10 cellular contexts compared by ENCODE assay signal in the genomic region with DNA sequence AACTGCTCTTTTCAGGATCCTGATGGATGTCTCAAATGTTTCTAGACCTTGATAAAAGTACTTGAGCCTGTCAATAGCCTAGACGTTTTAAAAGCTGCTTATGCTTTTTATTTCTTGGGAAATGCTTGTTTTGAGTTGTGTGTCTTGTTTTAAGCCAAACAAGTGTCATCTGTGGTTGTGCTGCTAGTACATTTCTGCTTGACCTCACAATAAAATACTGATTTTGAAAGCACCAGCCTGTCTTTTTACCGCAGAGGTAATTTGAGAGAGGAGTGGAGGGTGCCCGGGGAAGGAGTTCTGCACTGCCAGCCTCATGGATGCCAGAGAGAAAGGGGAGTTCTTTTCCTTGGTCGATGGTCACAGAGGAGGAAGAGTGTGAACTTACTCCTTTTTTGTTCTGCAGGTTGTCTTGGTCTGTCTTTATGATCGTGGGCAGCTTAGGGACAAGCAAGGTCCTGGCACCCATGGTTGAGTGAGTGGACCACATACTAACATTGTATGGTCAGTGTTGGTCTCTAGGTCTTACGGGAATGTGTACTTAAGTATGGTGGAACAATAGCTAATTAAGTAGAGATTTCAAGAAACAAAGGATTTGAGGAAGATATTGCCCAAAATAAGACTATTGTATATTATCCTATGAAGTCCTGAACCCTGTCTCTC.
DNase-seq lines count a peak whose midpoint lies in the region; ATAC-seq and TF ChIP-seq lines count a peak whose summit lies in the region.
"Had no signal": no experiment of that assay in that cellular context is flagged by ENCODE, and none has a peak within 500 bp of the region (broad histone marks: within the 10 kb centered on the region; RNA-seq: fewer than 3 reads in every experiment).

No MANE protein-coding gene starts in this region.

- no peaks in the 10 kb centered on the region for H3K79me1 ChIP-seq in mesenchymal stem cell (replicated peaks; ENCODE audit: low read length, poor library complexity, severe bottlenecking)

- peak overlapping the region; percentile 67 for H4K91ac ChIP-seq in mesenchymal stem cell (ENCODE audit: low read length)

- H2BK5ac ChIP-seq in mesenchymal stem cell (ENCODE audit: low read depth, low read length, poor library complexity, severe bottlenecking) = peak overlapping the region; percentile 83

- no peak overlapping the region for H3K23ac ChIP-seq in mesenchymal stem cell (ENCODE audit: low read length in 2 of 2)

- BruUV-seq in mammary epithelial cell (replicated peaks; lab: Mats Ljungman, UMichigan) = no TSS peak

- peak overlapping the region; percentile 99 for H2AK5ac ChIP-seq in mesenchymal stem cell (ENCODE audit: low read length, severe bottlenecking)

- ATAC-seq in SK-N-SH treated with all-trans-retinoic acid at 6 μM for 48 hours (no peak), HG03039 (IDR thresholded peaks at IDR 0.05; ENCODE audit: unreplicated experiment) (no peak), HG02981 (IDR thresholded peaks at IDR 0.05; ENCODE audit: unreplicated experiment) (no peak)

- TF ChIP-seq RAD21 in SK-N-SH (IDR thresholded peaks at IDR 0.05; ENCODE audit: low read length) = no peak

- H3F3A ChIP-seq in SK-N-SH (replicated peaks; ENCODE audit: insufficient read depth) = peaks cover 56% of the 10 kb centered on the region

- peak overlapping the region; percentile 85 to 93 for H3K4ac ChIP-seq in mesenchymal stem cell (ENCODE audit: low read depth in 1 of 2, low read length in 2 of 2)

- no peak for TF ChIP-seq CTCF in SK-N-SH (IDR thresholded peaks at IDR 0.05)
- TF ChIP-seq CTCF in mammary epithelial cell (conservative IDR thresholded peaks at IDR 0.05 in 1 of 2, IDR thresholded peaks at IDR 0.05 in 1 of 2; ENCODE audit: extremely low read depth in 1 of 2, insufficient read depth in 1 of 2, low read depth in 1 of 2, low read length in 2 of 2) = no peak
- no peak for TF ChIP-seq CTCF in tibial artery (IDR thresholded peaks at IDR 0.05)

- H3K9me3 ChIP-seq in SK-N-SH = no peaks in the 10 kb centered on the region
- H3K9me3 ChIP-seq in mammary epithelial cell (replicated peaks; ENCODE audit: insufficient read depth, low read length) = no peaks in the 10 kb centered on the region
- H3K9me3 ChIP-seq in mesenchymal stem cell (ENCODE audit: control insufficient read depth, low read length) = no peaks in the 10 kb centered on the region
- no peaks in the 10 kb centered on the region for H3K9me3 ChIP-seq in tibial artery

- H2BK120ac ChIP-seq in mesenchymal stem cell (ENCODE audit: low read depth, low read length) = peak overlapping the region; percentile 74

- 75% methylated on average over 6 of the region's 6 CpGs for WGBS in SK-N-SH (ENCODE audit: low lambda C conversion rate)
- 78% methylated on average over 6 of the region's 6 CpGs for WGBS in mammary epithelial cell (ENCODE audit: low coverage, missing lambda C conversion rate)
- WGBS in mesenchymal stem cell = 59% methylated on average over 6 of the region's 6 CpGs

- in situ Hi-C loops in mammary epithelial cell (cut with MboI; ENCODE audit: low sequenced_read_pairs in 2 of 2) = loop anchor here in 1 of 2 donors (10.0 kb wide), 1 partner anchor 49 kb away; no protein-coding TSS in a partner anchor

- peak overlapping the region; percentile 88 for H4K8ac ChIP-seq in mesenchymal stem cell (ENCODE audit: low read length)

- H3K36me3 ChIP-seq in SK-N-SH (replicated peaks in 1 of 2; ENCODE audit: control insufficient read depth in 1 of 2, insufficient read depth in 2 of 2, low read length in 1 of 2) (peaks cover 0 to 11% of the 10 kb centered on the region in 2 experiments), mammary epithelial cell (ENCODE audit: insufficient read depth, low read length) (no peaks in the 10 kb centered on the region), mesenchymal stem cell (ENCODE audit: control insufficient read depth in 1 of 2, insufficient read depth in 2 of 2, low read depth in 1 of 2, low read length in 2 of 2) (peaks cover 0 to 7% of the 10 kb centered on the region in 2 experiments), tibial artery (no peaks in the 10 kb centered on the region)

- peak overlapping the region in 1 of 2 experiments; percentile 65 for H3K14ac ChIP-seq in mesenchymal stem cell (ENCODE audit: low read length in 2 of 2)

- POLR2A ChIA-PET in SK-N-SH (lab: Yijun Ruan, JAX) = no interaction called here

- peak overlapping the region; percentile 84 to 98 for H2BK12ac ChIP-seq in mesenchymal stem cell (ENCODE audit: low read length in 2 of 2)

- H3K4me3 ChIP-seq in SK-N-SH (ENCODE audit: low read depth in 2 of 2, low read length in 1 of 2) (no peak overlapping the region), mammary epithelial cell (replicated peaks in 1 of 3; ENCODE audit: insufficient read depth in 1 of 3, low read depth in 2 of 3, low read length in 3 of 3) (no peak overlapping the region), mesenchymal stem cell (ENCODE audit: insufficient read depth in 1 of 2, low read depth in 1 of 2, low read length in 2 of 2) (peak overlapping the region in 1 of 2 experiments; percentile 41), tibial artery (no peak overlapping the region)

- H3K4me1 ChIP-seq in SK-N-SH (ENCODE audit: control insufficient read depth in 1 of 2, insufficient read depth in 2 of 2, low read depth in 1 of 2, low read length in 1 of 2) = peaks cover 23 to 67% of the 10 kb centered on the region in 2 experiments
- peaks cover 53% of the 10 kb centered on the region for H3K4me1 ChIP-seq in mammary epithelial cell (ENCODE audit: insufficient read depth, low read length)
- peaks cover 26% of the 10 kb centered on the region for H3K4me1 ChIP-seq in mesenchymal stem cell (ENCODE audit: control insufficient read depth, insufficient read depth, low read depth, low read length)
- H3K4me1 ChIP-seq in tibial artery = peaks cover 0 to 84% (median 23%) of the 10 kb centered on the region in 4 donors

- no peak for TF ChIP-seq EP300 in SK-N-SH (IDR thresholded peaks at IDR 0.05; ENCODE audit: borderline replicate concordance in 1 of 2, low read depth in 1 of 2, low read length in 1 of 2)

- H2BK15ac ChIP-seq in mesenchymal stem cell (ENCODE audit: low read depth, poor library complexity, severe bottlenecking) = no peak overlapping the region

- H3K9me2 ChIP-seq in SK-N-SH = no peaks in the 10 kb centered on the region

- H3K27me3 ChIP-seq in SK-N-SH (ENCODE audit: insufficient read depth) = no peaks in the 10 kb centered on the region
- H3K27me3 ChIP-seq in mammary epithelial cell (ENCODE audit: insufficient read depth, low read length) = no peaks in the 10 kb centered on the region
- no peaks in the 10 kb centered on the region for H3K27me3 ChIP-seq in mesenchymal stem cell (ENCODE audit: control insufficient read depth in 1 of 2, insufficient read depth in 1 of 2, low read length in 2 of 2)
- no peaks in the 10 kb centered on the region for H3K27me3 ChIP-seq in tibial artery

- H2AFZ ChIP-seq in SK-N-SH (ENCODE audit: low read depth) = no peak overlapping the region
- no peak overlapping the region for H2AFZ ChIP-seq in mammary epithelial cell (ENCODE audit: low read depth, low read length)
- H2AFZ ChIP-seq in mesenchymal stem cell (ENCODE audit: low read depth, low read length) = no peak overlapping the region

- peak overlapping the region; percentile 87 to 88 for H3K18ac ChIP-seq in mesenchymal stem cell (ENCODE audit: low read depth in 1 of 2, low read length in 2 of 2)

- intact Hi-C loops in mammary epithelial cell (cut with micrococcal nuclease) = loop anchor here (1.0 to 2.0 kb wide), 3 partner anchors 8 to 59 kb away; no protein-coding TSS in a partner anchor
- intact Hi-C loops in tibial artery (cut with DNase I; ENCODE audit: low total_unique reads) = loop anchor here (10.0 kb wide), 1 partner anchor 61 kb away; no protein-coding TSS in a partner anchor

- dilution Hi-C loops in mammary epithelial cell (cut with HindIII; ENCODE audit: low sequenced_read_pairs) = no loop called here

- H3K4me2 ChIP-seq in SK-N-SH = peak overlapping the region; percentile 53
- peak overlapping the region; percentile 91 for H3K4me2 ChIP-seq in mammary epithelial cell (ENCODE audit: insufficient read depth, low read depth, low read length)
- H3K4me2 ChIP-seq in mesenchymal stem cell (ENCODE audit: low read length, poor library complexity, severe bottlenecking) = no peak overlapping the region

- H3K79me2 ChIP-seq in SK-N-SH (ENCODE audit: insufficient read depth) (peaks cover 97% of the 10 kb centered on the region), mammary epithelial cell (ENCODE audit: insufficient read depth, low read length) (peaks cover 99% of the 10 kb centered on the region)

- no peak for DNase-seq in SK-N-SH
- DNase-seq in mammary epithelial cell = no peak
- peak; percentile 50 for DNase-seq in mesenchymal stem cell
- no peak for DNase-seq in tibial artery
- DNase-seq in activated CD4-positive, alpha-beta T cell treated with anti-CD3 and anti-CD28 coated beads, Interleukin-2, amount 50 U/mL, for 1 hour = no peak
- DNase-seq: activated CD8-positive, alpha-beta memory T cell treated with anti-CD3 and anti-CD28 coated beads for 24 hours had no signal

- H3K27ac ChIP-seq in SK-N-SH (ENCODE audit: low read depth in 2 of 2, low read length in 1 of 2) (peak overlapping the region; percentile 69 to 80), mammary epithelial cell (ENCODE audit: insufficient read depth, low read depth, low read length) (peak overlapping the region; percentile 83), mesenchymal stem cell (ENCODE audit: low read length, poor library complexity, severe bottlenecking) (peak overlapping the region; percentile 97), tibial artery (peak overlapping the region; percentile 26 to 61)
- H3K27ac ChIP-seq: SK-N-MC had no signal

- H4K20me1 ChIP-seq in SK-N-SH (ENCODE audit: insufficient read depth) = peaks cover 37% of the 10 kb centered on the region; the same call in 1 of the 2 replicates
- no peaks in the 10 kb centered on the region for H4K20me1 ChIP-seq in mammary epithelial cell (ENCODE audit: insufficient read depth, low read length)

- CTCF ChIA-PET in SK-N-SH (lab: Yijun Ruan, JAX) (interaction anchor here (0.7 to 1.7 kb wide), 2 partner anchors 66 to 228 kb away, joined by 3 to 5 read pairs; no protein-coding TSS in a partner anchor), mammary epithelial cell (lab: Charles Lee; ENCODE audit: low non-redundant PET) (no interaction called here)

- H3K9ac ChIP-seq in SK-N-SH (peak overlapping the region; percentile 14; the same call in 1 of the 2 replicates), mammary epithelial cell (ENCODE audit: insufficient read depth, low read length) (peak overlapping the region; percentile 17), mesenchymal stem cell (ENCODE audit: low read length) (peak overlapping the region; percentile 85)

TF ChIP-seq in SK-N-SH, 30 proteins besides CTCF, POLR2A, EP300 and RAD21 (continues in another document):
- TF ChIP-seq GABPA (IDR thresholded peaks at IDR 0.05; ENCODE audit: low read depth) (no peak), FOXJ3 (CRISPR knock-in tag; IDR thresholded peaks at IDR 0.05) (no peak), MXI1 (IDR thresholded peaks at IDR 0.05; ENCODE audit: low read depth, low read length) (no peak), RCOR1 (IDR thresholded peaks at IDR 0.05; ENCODE audit: low read length) (no peak)

TF ChIP-seq in SK-N-SH treated with all-trans-retinoic acid at 6 μM for 48 hours, 23 proteins besides CTCF, POLR2A, EP300 and RAD21 (continues in another document):
- no peak for TF ChIP-seq TOX (CRISPR knock-in tag; IDR thresholded peaks at IDR 0.05; ENCODE audit: borderline replicate concordance)
- no peak for TF ChIP-seq ZNF8 (CRISPR knock-in tag; IDR thresholded peaks at IDR 0.05)
- TF ChIP-seq BACH2 (CRISPR knock-in tag; IDR thresholded peaks at IDR 0.05; ENCODE audit: borderline replicate concordance) = no peak

Comparison
In these comparisons a context has a peak if more than half of its experiments do, and no peak if none do; other contexts are left out.
1. H3K27ac ChIP-seq: peak in every context shown above with its lines; median percentile 97 in mesenchymal stem cell; 83 in mammary epithelial cell; 74 in SK-N-SH; 44 in tibial artery.
2. H3K9ac ChIP-seq: peak in every context shown above with its lines; median percentile 85 in mesenchymal stem cell; 17 in mammary epithelial cell; 14 in SK-N-SH.